9 cellular contexts compared by ENCODE assay signal in the genomic region with DNA sequence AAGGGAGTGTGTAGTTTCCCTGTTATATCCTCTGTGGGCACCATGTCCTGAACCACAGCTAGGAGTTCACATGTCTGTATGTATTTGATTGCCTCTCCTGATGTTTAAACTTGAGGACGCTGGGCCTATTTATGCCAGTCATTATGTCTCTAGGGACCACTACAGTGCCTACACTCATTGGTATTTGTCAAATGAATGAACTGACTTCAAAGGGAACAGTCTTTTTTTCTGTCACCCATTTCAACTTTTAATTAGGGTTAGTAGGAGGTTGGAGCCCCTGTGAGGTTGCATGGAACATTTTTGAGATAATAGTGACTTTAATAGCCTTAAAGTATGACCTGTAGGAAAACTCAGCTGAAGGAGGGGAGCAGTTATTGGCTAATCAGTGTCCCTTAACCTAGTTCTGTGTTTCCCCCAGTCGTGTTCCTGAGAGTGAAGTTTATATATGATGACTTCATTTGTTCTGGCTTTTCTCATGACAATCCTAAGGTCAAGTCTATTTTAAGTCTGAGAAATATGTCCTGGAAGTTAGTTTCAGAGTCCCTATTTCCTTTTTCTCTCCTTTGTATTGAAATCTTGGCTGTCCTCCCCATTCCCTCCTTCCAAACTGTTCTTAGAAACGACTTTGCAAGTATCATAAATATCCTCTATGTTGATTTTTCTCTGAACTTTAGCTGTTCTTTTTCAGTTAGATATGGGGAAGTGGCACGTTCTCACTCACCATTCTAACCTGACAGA. TPM values are rescaled to one million over a fixed set of nuclear protein-coding genes. Genes with fewer than 3 reads are reported as not detected.
DNase-seq lines count a peak whose midpoint lies in the region; ATAC-seq, FAIRE-seq and TF ChIP-seq lines count a peak whose summit lies in the region.
"Had no signal": no experiment of that assay in that cellular context is flagged by ENCODE, and none has a peak within 500 bp of the region (broad histone marks: within the 10 kb centered on the region; RNA-seq: fewer than 3 reads in every experiment).

No MANE protein-coding gene starts in this region.

- BruUV-seq in K562 (replicated peaks; lab: Mats Ljungman, UMichigan): no TSS peak

- in situ Hi-C loops in K562 (cut with MboI): no loop called here

- peak overlapping the region; percentile 5; the same call in 1 of the 2 replicates for H3K4me2 ChIP-seq in K562 (ENCODE audit: insufficient read depth, low read length)

- ATAC-seq in K562 (peak; percentile 79), lower lobe of right lung (peak; percentile 61 to 67), upper lobe of right lung (peak; percentile 65), HG03521 (IDR thresholded peaks at IDR 0.05; ENCODE audit: unreplicated experiment) (no peak)
- ATAC-seq: HCT116 had no signal

- FAIRE-seq in K562 (lab: Jason Lieb, UNC): peak; percentile 92

- 18% methylated on average over 4 of the region's 4 CpGs for WGBS in K562 (ENCODE audit: insufficient coverage, low coverage, missing lambda C conversion rate)

- no peaks in the 10 kb centered on the region for H3K9me3 ChIP-seq in K562 (replicated peaks; ENCODE audit: control insufficient read depth, insufficient read depth, low read depth, low read length)
- H3K9me3 ChIP-seq in lower lobe of right lung: no peaks in the 10 kb centered on the region
- no peaks in the 10 kb centered on the region for H3K9me3 ChIP-seq in upper lobe of right lung
- H3K9me3 ChIP-seq in BE2C: no peaks in the 10 kb centered on the region

- no peaks in the 10 kb centered on the region for H3K36me3 ChIP-seq in K562 (ENCODE audit: control insufficient read depth, insufficient read depth, low read length)
- no peaks in the 10 kb centered on the region for H3K36me3 ChIP-seq in lower lobe of right lung
- no peaks in the 10 kb centered on the region for H3K36me3 ChIP-seq in upper lobe of right lung
- H3K36me3 ChIP-seq in BE2C: no peaks in the 10 kb centered on the region

- TF ChIP-seq CTCF in K562 (IDR thresholded peaks at IDR 0.05 in 2 of 3, conservative IDR thresholded peaks at IDR 0.05 in 1 of 3; ENCODE audit: insufficient read depth in 2 of 3, low read depth in 1 of 3, low read length in 3 of 3) (peak; percentile 38 to 59 (median 54); a peak in 5 of 6 replicates), lower lobe of right lung (IDR thresholded peaks at IDR 0.05) (no peak), upper lobe of right lung (IDR thresholded peaks at IDR 0.05) (no peak), BE2C (IDR thresholded peaks at IDR 0.05; ENCODE audit: low read depth, low read length) (no peak)

- H3K4me1 ChIP-seq in K562 (replicated peaks in 1 of 2; ENCODE audit: control insufficient read depth in 2 of 2, insufficient read depth in 2 of 2, low read length in 2 of 2) (peaks cover 11 to 41% of the 10 kb centered on the region in 2 experiments), lower lobe of right lung (peaks cover 57% of the 10 kb centered on the region), upper lobe of right lung (peaks cover 47% of the 10 kb centered on the region), BE2C (no peaks in the 10 kb centered on the region; the same call in 1 of the 2 replicates)

- no peaks in the 10 kb centered on the region for H4K20me1 ChIP-seq in K562 (replicated peaks; ENCODE audit: control insufficient read depth, insufficient read depth, low read length)

- H3K9me1 ChIP-seq in K562 (ENCODE audit: control insufficient read depth, insufficient read depth, low read length): peaks cover 3% of the 10 kb centered on the region

- TF ChIP-seq RAD21 in K562 (CRISPR knock-in tag; conservative IDR thresholded peaks at IDR 0.05 in 1 of 2, IDR thresholded peaks at IDR 0.05 in 1 of 2): peak; percentile 44 to 72

- peaks cover 79% of the 10 kb centered on the region for H3K79me2 ChIP-seq in K562 (ENCODE audit: control insufficient read depth, insufficient read depth, low read length)

- intact Hi-C loops in K562 (cut with micrococcal nuclease) (loop anchor here (1.0 to 10.0 kb wide), 2 partner anchors 55 to 186 kb away; no protein-coding TSS in a partner anchor), lower lobe of right lung (cut with DNase I) (no loop called here), upper lobe of right lung (cut with DNase I) (no loop called here)

- H3K27ac ChIP-seq in K562 (ENCODE audit: extremely low read depth, low read depth, low read length): peak overlapping the region; percentile 53
- H3K27ac ChIP-seq in lower lobe of right lung: peak overlapping the region; percentile 60
- H3K27ac ChIP-seq in upper lobe of right lung: peak overlapping the region; percentile 67

- H2AFZ ChIP-seq in K562 (ENCODE audit: low read depth, low read length): no peak overlapping the region

- CTCF ChIA-PET in K562 (lab: Yijun Ruan, JAX; ENCODE audit: low intra/inter-chr PET ratio): interaction anchor here (1.9 kb wide), 1 partner anchor 185 kb away, joined by 4 read pairs; no protein-coding TSS in a partner anchor

- DNase-seq in NCI-H82 (lab: John Stamatoyannopoulos, UW) (peak; percentile 42), NCI-H82 treated with DMSO at 0.1 percent for 48 hours (lab: John Stamatoyannopoulos, UW; ENCODE audit: unreplicated experiment) (no peak), K562 (ENCODE audit: extremely low read depth in 1 of 4, low spot score in 3 of 4) (peak in 3 of 4 experiments; percentile 30 to 68 (median 57)), lower lobe of right lung (no peak), upper lobe of right lung (no peak), BE2C (no peak)
- DNase-seq in activated naive CD4-positive, alpha-beta T cell treated with anti-CD3 and anti-CD28 coated beads, Interleukin-2, amount 50 U/mL, for 16 hours: no peak

- no peak for TF ChIP-seq EP300 in K562 (IDR thresholded peaks at IDR 0.05; ENCODE audit: low read length)

- POLR2A ChIA-PET in K562 (lab: Yijun Ruan, JAX): interaction anchor here (1.0 to 2.8 kb wide), 5 partner anchors 10 to 55 kb away, joined by 3 to 11 read pairs (median 4); no protein-coding TSS in a partner anchor

- H3K4me3 ChIP-seq in K562 (no peak overlapping the region), lower lobe of right lung (no peak overlapping the region), upper lobe of right lung (no peak overlapping the region), BE2C (ENCODE audit: low read depth, low read length) (no peak overlapping the region)

- H3K9ac ChIP-seq in K562 (ENCODE audit: insufficient read depth in 1 of 2, low read depth in 2 of 2, low read length in 2 of 2): peak overlapping the region in 1 of 2 experiments; percentile 15; a peak in 1 of 4 replicates

- H3K27me3 ChIP-seq in K562 (ENCODE audit: control insufficient read depth in 2 of 2, insufficient read depth in 2 of 2, low read length in 2 of 2) (no peaks in the 10 kb centered on the region), lower lobe of right lung (ENCODE audit: low read depth) (no peaks in the 10 kb centered on the region), upper lobe of right lung (no peaks in the 10 kb centered on the region), BE2C (no peaks in the 10 kb centered on the region)

- no peak for TF ChIP-seq POLR2A in K562 (conservative IDR thresholded peaks at IDR 0.05)

TF ChIP-seq in K562, 482 proteins besides CTCF, POLR2A, EP300 and RAD21 (continues in another document):
- 0 out of 2 replicates have a peak, but pooled peaks have one; percentile 21 for TF ChIP-seq JUN (IDR thresholded peaks at IDR 0.05; ENCODE audit: borderline replicate concordance, low read depth, low read length)
- TF ChIP-seq JUN (CRISPR knock-in tag; IDR thresholded peaks at IDR 0.05; ENCODE audit: borderline replicate concordance): no peak
- TF ChIP-seq ATF7 (IDR thresholded peaks at IDR 0.05): peak; percentile 75
- peak; percentile 63 for TF ChIP-seq MAFG (tag; conservative IDR thresholded peaks at IDR 0.05)
- no peak for TF ChIP-seq HNRNPL (IDR thresholded peaks at IDR 0.05; ENCODE audit: low read depth, low read length)
- TF ChIP-seq, protein P1, sequence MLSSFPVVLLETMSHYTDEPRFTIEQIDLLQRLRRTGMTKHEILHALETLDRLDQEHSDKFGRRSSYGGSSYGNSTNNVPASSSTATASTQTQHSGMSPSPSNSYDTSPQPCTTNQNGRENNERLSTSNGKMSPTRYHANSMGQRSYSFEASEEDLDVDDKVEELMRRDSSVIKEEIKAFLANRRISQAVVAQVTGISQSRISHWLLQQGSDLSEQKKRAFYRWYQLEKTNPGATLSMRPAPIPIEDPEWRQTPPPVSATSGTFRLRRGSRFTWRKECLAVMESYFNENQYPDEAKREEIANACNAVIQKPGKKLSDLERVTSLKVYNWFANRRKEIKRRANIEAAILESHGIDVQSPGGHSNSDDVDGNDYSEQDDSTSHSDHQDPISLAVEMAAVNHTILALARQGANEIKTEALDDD (IDR thresholded peaks at IDR 0.05): 0 out of 2 replicates have a peak, but pooled peaks have one; percentile 15
- peak; percentile 55; the same call in 1 of the 2 replicates for TF ChIP-seq CTBP1 (IDR thresholded peaks at IDR 0.05; ENCODE audit: borderline replicate concordance)
- peak; percentile 94 for TF ChIP-seq ZNF24 (IDR thresholded peaks at IDR 0.05)
- TF ChIP-seq ATF1 (CRISPR knock-in tag; IDR thresholded peaks at IDR 0.05): no peak
- TF ChIP-seq ATF1 (tag; IDR thresholded peaks at IDR 0.05): no peak
- TF ChIP-seq TCF7 (IDR thresholded peaks at IDR 0.05; ENCODE audit: borderline replicate concordance): no peak

RNA-seq across cellular contexts. Expression of a gene that starts 29.0 kb away (rescaled TPM):
- 146 and 283 TPM in 2 replicates for total RNA-seq in K562 (2011; cell fraction: chromatin; rRNA removed; ENCODE audit: low replicate concordance)
- 42.5 and 64.0 TPM in 2 replicates for total RNA-seq in K562 (2011; cell fraction: nucleolus; rRNA removed)
- total RNA-seq in K562 (2011; cell fraction: nucleoplasm; rRNA removed): 102 and 103 TPM in 2 replicates
- 16.8 and 17.6 TPM in 2 replicates for total RNA-seq in K562 (2014; rRNA removed)
- 20.5 and 25.5 TPM in 2 replicates for total RNA-seq in K562 (2014; rRNA removed; fragmentation: Illumina TruSeq; extraction: Trizol)
- total RNA-seq in K562 (2015; rRNA removed; fragmentation: Illumina TruSeq; extraction: Trizol): 19.8 and 22.3 TPM in 2 replicates
- 19.8 and 20.9 TPM in 2 replicates for total RNA-seq in K562 (2021)
- 37.1 and 40.3 TPM in 2 replicates for polyA plus RNA-seq in K562 (2011; rRNA removed)
- 11.1 and 16.1 TPM in 2 replicates for polyA plus RNA-seq in K562 (2011; cell fraction: cytosol; rRNA removed)
- 76.0 and 83.4 TPM in 2 replicates for polyA plus RNA-seq in K562 (2011; cell fraction: nucleus; rRNA removed)
- polyA plus RNA-seq in K562 (2012): 11.8 and 13.9 TPM in 2 replicates
- 23.7 and 26.4 TPM in 2 replicates for polyA plus RNA-seq in K562 (2014; fragmentation: Illumina TruSeq; extraction: Trizol)
- polyA plus RNA-seq in K562 (2014; fragmentation: Nextera tagmentation; extraction: Ambion mirVana): 1 to 10 TPM; 5.9 to 7.9 TPM
- polyA plus RNA-seq in K562 (2014; rRNA removed): 21.0 and 24.4 TPM in 2 replicates
- 52.2 and 52.6 TPM in 2 replicates for polyA minus RNA-seq in K562 (2011; rRNA and poly(A)+ RNA removed)
- polyA minus RNA-seq in K562 (2011; cell fraction: cytosol; rRNA and poly(A)+ RNA removed): 11.0 and 19.1 TPM in 2 replicates
- polyA minus RNA-seq in K562 (2011; cell fraction: nucleus; rRNA and poly(A)+ RNA removed): 34.6 and 64.8 TPM in 2 replicates
- 49.2 TPM for total RNA-seq in lower lobe of right lung
- 54.7 TPM for total RNA-seq in upper lobe of right lung
- polyA plus RNA-seq in BE2C (2012; ENCODE audit: insufficient read depth, insufficient read length, low read depth): 4.1 TPM

Comparison
In these comparisons a context has a peak if more than half of its experiments do, and no peak if none do; other contexts are left out.
1. DNase-seq: peak in NCI-H82 (single experiment) and K562 (3 of 4); none in NCI-H82 treated with DMSO at 0.1 percent for 48 hours (single experiment), lower lobe of right lung (single experiment), upper lobe of right lung (single experiment), BE2C (single experiment) and activated naive CD4-positive, alpha-beta T cell treated with anti-CD3 and anti-CD28 coated beads, Interleukin-2, amount 50 U/mL, for 16 hours (single experiment).
2. CTCF ChIP-seq: peak in K562 (3 of 3); none in lower lobe of right lung (single experiment), upper lobe of right lung (single experiment) and BE2C (single experiment).
3. Peak in every context shown above with its lines, with median percentiles within 50 percentile points of each other: H3K27ac ChIP-seq.